22 cellular contexts compared by ENCODE assay signal in the genomic region with DNA sequence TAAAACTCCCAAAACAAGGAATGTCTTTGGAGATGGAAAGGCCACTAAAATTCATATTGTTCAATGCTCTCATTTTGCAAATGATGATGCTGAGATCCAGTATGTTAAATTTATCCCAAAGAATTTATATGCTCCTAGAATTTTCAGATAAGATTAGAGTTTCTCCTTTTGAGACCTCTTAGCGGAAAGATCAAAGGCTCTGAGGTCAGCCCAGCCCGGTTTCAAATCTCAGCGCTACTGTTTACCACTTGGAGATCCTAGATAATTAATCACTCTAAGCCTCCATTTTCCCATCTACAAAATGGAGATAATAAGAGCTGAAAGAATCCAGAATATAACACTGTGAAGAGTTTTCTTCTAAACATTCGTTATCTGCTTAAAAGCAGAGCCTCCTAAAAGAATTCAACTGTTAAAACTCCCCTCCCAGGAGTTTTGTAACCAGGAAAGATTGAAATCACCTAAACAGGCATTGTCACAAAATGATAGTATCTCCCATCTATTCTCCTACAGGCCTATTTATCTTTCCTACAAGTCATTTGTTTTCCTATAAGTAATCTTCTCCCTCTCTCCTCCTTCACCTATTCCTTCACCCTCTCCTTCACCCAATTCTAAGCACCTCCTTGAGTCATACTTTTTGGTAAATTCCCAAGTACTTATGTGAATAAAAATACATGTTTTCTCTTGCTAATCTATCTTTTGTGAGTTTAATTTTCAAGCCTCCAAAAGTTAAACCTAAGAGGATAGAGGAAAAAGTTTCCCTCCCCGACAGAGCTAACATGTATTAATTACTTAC. TPM values are rescaled to one million over a fixed set of nuclear protein-coding genes. Genes with fewer than 3 reads are reported as not detected.
A peak's percentile ranks its signal among the peaks of the same experiment; 100 is the strongest.
DNase-seq lines count a peak whose midpoint lies in the region; ATAC-seq and TF ChIP-seq lines count a peak whose summit lies in the region.
"Had no signal": no experiment of that assay in that cellular context is flagged by ENCODE, and none has a peak within 500 bp of the region (broad histone marks: within the 10 kb centered on the region; RNA-seq: fewer than 3 reads in every experiment).

No MANE protein-coding gene starts in this region.

- TF ChIP-seq CTCF in cardiac muscle cell (IDR thresholded peaks at IDR 0.05; ENCODE audit: low read depth, low read length) (no peak), stomach (IDR thresholded peaks at IDR 0.05) (no peak)

- TF ChIP-seq POLR2A in stomach (IDR thresholded peaks at IDR 0.05) = no peak

- H3K27ac Mint-ChIP-seq in activated T-helper 2 cell treated with anti-CD3 and anti-CD28 coated beads, Interferon-gamma antibody, Interleukin-2, Interleukin-4, amounts not matched to agents 10 μg/mL and 5 μg/mL and 100 μg/mL, durations not matched to agents 14 hours and 24 hours and 36 hours = peak overlapping the region; percentile 10
- H3K27ac Mint-ChIP-seq in natural killer cell treated with Interleukin-12 subunit alpha and Interleukin-12 subunit beta and Interleukin-15 and Interleukin-18, amount 100 ng/mL, for 72 hours = peak overlapping the region; percentile 3 to 79
- H3K27ac Mint-ChIP-seq: B cell had no signal

- DNase-seq in cardiac muscle cell (ENCODE audit: low read depth in 1 of 2, low spot score in 1 of 2) = no peak
- DNase-seq in left ventricle myocardium superior = no peak
- no peak for DNase-seq in activated T-helper 2 cell treated with anti-CD3 and anti-CD28 coated beads, Interferon-gamma antibody, Interleukin-2, Interleukin-4, amounts not matched to agents 10 μg/mL and 5 μg/mL and 100 μg/mL, durations not matched to agents 14 hours and 24 hours and 36 hours (ENCODE audit: low spot score)
- DNase-seq in natural killer cell treated with Interleukin-12 subunit alpha and Interleukin-12 subunit beta and Interleukin-15 and Interleukin-18, amount 100 ng/mL, for 72 hours (ENCODE audit: low spot score) = no peak
- DNase-seq in stomach = no peak
- no peak for DNase-seq in NCI-H1105 (lab: John Stamatoyannopoulos, UW)
- DNase-seq in AG08395 (ENCODE audit: low spot score) = no peak
- DNase-seq: DMS79; NCI-H1092 treated with DMSO at 0.1 percent for 48 hours; NCI-H146; NCI-H2029 treated with DMSO at 0.1 percent for 48 hours; NCI-H226; NCI-H510A treated with DMSO at 0.1 percent for 48 hours; NCI-H748 treated with DMSO at 0.1 percent for 48 hours; NK-92 treated with Interleukin-12 subunit alpha and Interleukin-12 subunit beta, amount 100 ng/mL, for 24 hours; SIG-M5; SK-N-SH had no signal

- H3K27me3 ChIP-seq in cardiac muscle cell = no peaks in the 10 kb centered on the region
- no peaks in the 10 kb centered on the region for H3K27me3 ChIP-seq in stomach

- intact Hi-C loops in left ventricle myocardium superior (cut with micrococcal nuclease) (no loop called here), stomach (cut with DNase I; ENCODE audit: low total_unique reads) (no loop called here)
- intact Hi-C loops in activated T-helper 2 cell treated with anti-CD3 and anti-CD28 coated beads, Interferon-gamma antibody, Interleukin-2, Interleukin-4, amounts not matched to agents 10 μg/mL and 5 μg/mL and 100 μg/mL, durations not matched to agents 14 hours and 24 hours and 36 hours (cut with micrococcal nuclease) = loop anchor here (2.0 kb wide), 1 partner anchor 17 kb away; the partner anchor contains the start of gene DUSP6

- no peak overlapping the region for H3K4me3 Mint-ChIP-seq in activated T-helper 2 cell treated with anti-CD3 and anti-CD28 coated beads, Interferon-gamma antibody, Interleukin-2, Interleukin-4, amounts not matched to agents 10 μg/mL and 5 μg/mL and 100 μg/mL, durations not matched to agents 14 hours and 24 hours and 36 hours (ENCODE audit: low read depth)
- H3K4me3 Mint-ChIP-seq in natural killer cell treated with Interleukin-12 subunit alpha and Interleukin-12 subunit beta and Interleukin-15 and Interleukin-18, amount 100 ng/mL, for 72 hours = no peak overlapping the region
- H3K4me3 Mint-ChIP-seq: B cell had no signal

- TF ChIP-seq EP300 in stomach (IDR thresholded peaks at IDR 0.05) = no peak

- peak overlapping the region; percentile 76 for H3K27ac ChIP-seq in cardiac muscle cell
- no peak overlapping the region for H3K27ac ChIP-seq in stomach
- H3K27ac ChIP-seq: KMS-11 had no signal

- H3K4me3 ChIP-seq in cardiac muscle cell = no peak overlapping the region
- H3K4me3 ChIP-seq in stomach = no peak overlapping the region
- H3K4me3 ChIP-seq: HAP-1 had no signal

- H3K4me1 ChIP-seq in cardiac muscle cell (ENCODE audit: low read depth) = peaks cover 15% of the 10 kb centered on the region
- H3K4me1 ChIP-seq in stomach = no peaks in the 10 kb centered on the region
- H3K4me1 ChIP-seq: HAP-1 had no signal

- H3K9me3 Mint-ChIP-seq in activated T-helper 2 cell treated with anti-CD3 and anti-CD28 coated beads, Interferon-gamma antibody, Interleukin-2, Interleukin-4, amounts not matched to agents 10 μg/mL and 5 μg/mL and 100 μg/mL, durations not matched to agents 14 hours and 24 hours and 36 hours = peaks cover 15% of the 10 kb centered on the region
- peaks cover under 1% of the 10 kb centered on the region for H3K9me3 Mint-ChIP-seq in natural killer cell treated with Interleukin-12 subunit alpha and Interleukin-12 subunit beta and Interleukin-15 and Interleukin-18, amount 100 ng/mL, for 72 hours

- 52 to 65% (median 62%) methylated on average over 5 of the region's 5 CpGs for WGBS in stomach, 5 donors

- H3K9me3 ChIP-seq in cardiac muscle cell (ENCODE audit: low read depth) (no peaks in the 10 kb centered on the region), stomach (peaks cover 0 to 9% (median 3%) of the 10 kb centered on the region in 4 donors)
- H3K9me3 ChIP-seq: HAP-1 had no signal

- no peaks in the 10 kb centered on the region for H3K36me3 ChIP-seq in cardiac muscle cell
- no peaks in the 10 kb centered on the region for H3K36me3 ChIP-seq in stomach
- H3K36me3 ChIP-seq: HAP-1 had no signal

- H3K36me3 Mint-ChIP-seq in activated T-helper 2 cell treated with anti-CD3 and anti-CD28 coated beads, Interferon-gamma antibody, Interleukin-2, Interleukin-4, amounts not matched to agents 10 μg/mL and 5 μg/mL and 100 μg/mL, durations not matched to agents 14 hours and 24 hours and 36 hours (ENCODE audit: low read depth) = peaks cover 28% of the 10 kb centered on the region
- H3K36me3 Mint-ChIP-seq in natural killer cell treated with Interleukin-12 subunit alpha and Interleukin-12 subunit beta and Interleukin-15 and Interleukin-18, amount 100 ng/mL, for 72 hours = peaks cover 6% of the 10 kb centered on the region
- H3K36me3 Mint-ChIP-seq: CD14-positive monocyte had no signal

- ATAC-seq in left ventricle myocardium superior = no peak
- ATAC-seq in natural killer cell treated with Interleukin-12 subunit alpha and Interleukin-12 subunit beta and Interleukin-15 and Interleukin-18, amount 100 ng/mL, for 72 hours = no peak
- ATAC-seq: Panc1 had no signal

- peaks cover 46% of the 10 kb centered on the region for H3K4me1 Mint-ChIP-seq in activated T-helper 2 cell treated with anti-CD3 and anti-CD28 coated beads, Interferon-gamma antibody, Interleukin-2, Interleukin-4, amounts not matched to agents 10 μg/mL and 5 μg/mL and 100 μg/mL, durations not matched to agents 14 hours and 24 hours and 36 hours (ENCODE audit: low read depth)
- peaks cover 30 to 35% of the 10 kb centered on the region in 2 donors for H3K4me1 Mint-ChIP-seq in natural killer cell treated with Interleukin-12 subunit alpha and Interleukin-12 subunit beta and Interleukin-15 and Interleukin-18, amount 100 ng/mL, for 72 hours (ENCODE audit: low read depth in 2 of 2)

- no peaks in the 10 kb centered on the region for H3K27me3 Mint-ChIP-seq in activated T-helper 2 cell treated with anti-CD3 and anti-CD28 coated beads, Interferon-gamma antibody, Interleukin-2, Interleukin-4, amounts not matched to agents 10 μg/mL and 5 μg/mL and 100 μg/mL, durations not matched to agents 14 hours and 24 hours and 36 hours (ENCODE audit: low read depth)
- H3K27me3 Mint-ChIP-seq in natural killer cell treated with Interleukin-12 subunit alpha and Interleukin-12 subunit beta and Interleukin-15 and Interleukin-18, amount 100 ng/mL, for 72 hours = no peaks in the 10 kb centered on the region

RNA-seq across cellular contexts. Expression of gene DUSP6, which starts 16.7 kb away (rescaled TPM):
- total RNA-seq in cardiac muscle cell (200 and 260 TPM in 2 replicates), left ventricle myocardium superior (23.0 TPM), stomach (100 to 1,000 TPM in 1 of 5 donors, 10 to 100 TPM in 4; 27.5 to 105 (median 30.7) TPM)
- polyA plus RNA-seq in cardiac muscle cell (177 and 191 TPM in 2 replicates), stomach (10 to 100 TPM; 11.3 to 16.5 (median 14.8) TPM)
- 75.7 and 82.0 TPM in 2 replicates for total RNA-seq in activated T-helper 2 cell treated with anti-CD3 and anti-CD28 coated beads, Interferon-gamma antibody, Interleukin-2, Interleukin-4, amounts not matched to agents 10 μg/mL and 5 μg/mL and 100 μg/mL, durations not matched to agents 14 hours and 24 hours and 36 hours
- 10 to 100 TPM; 49.4 to 65.9 TPM for total RNA-seq in natural killer cell treated with Interleukin-12 subunit alpha and Interleukin-12 subunit beta and Interleukin-15 and Interleukin-18, amount 100 ng/mL, for 72 hours
